In genomic region chr5:138095100-138095907, GRCh38 we compare ENCODE assay signal across 1 cellular context.
TF ChIP-seq lines count a peak whose summit lies in the region.

No MANE protein-coding gene starts in this region.

TF ChIP-seq in HepG2, 621 proteins besides CTCF, POLR2A, EP300 and RAD21 (continued from another document and continues in another):
- TF ChIP-seq TCF7 (IDR thresholded peaks at IDR 0.05; ENCODE audit: low read depth) (peak; percentile 93), ZEB1 (IDR thresholded peaks at IDR 0.05; ENCODE audit: insufficient replicate concordance, low read depth) (no peak), ZBTB3 (CRISPR knock-in tag; IDR thresholded peaks at IDR 0.05; ENCODE audit: borderline replicate concordance, low read depth) (no peak), NKX3-1 (CRISPR knock-in tag; IDR thresholded peaks at IDR 0.05) (0 out of 2 replicates have a peak, but pooled peaks have one; percentile 60), HNF4G (IDR thresholded peaks at IDR 0.05; ENCODE audit: borderline replicate concordance, low read depth, low read length) (peak; percentile 35; the same call in 1 of the 2 replicates), HNF4G (CRISPR knock-in tag; IDR thresholded peaks at IDR 0.05; ENCODE audit: borderline replicate concordance, low read depth) (no peak), ZNF30 (CRISPR knock-in tag; IDR thresholded peaks at IDR 0.05) (no peak), ARID5B (CRISPR knock-in tag; IDR thresholded peaks at IDR 0.05) (peak; percentile 75), ZNF839 (CRISPR knock-in tag; IDR thresholded peaks at IDR 0.05; ENCODE audit: borderline replicate concordance) (no peak), ZBTB7A (CRISPR knock-in tag; IDR thresholded peaks at IDR 0.05) (0 out of 2 replicates have a peak, but pooled peaks have one; percentile 16), ZNF574 (CRISPR knock-in tag; IDR thresholded peaks at IDR 0.05) (0 out of 2 replicates have a peak, but pooled peaks have one; percentile 18), HNF4A (CRISPR knock-in tag; IDR thresholded peaks at IDR 0.05) (peak; percentile 86), ZBTB7B (CRISPR knock-in tag; IDR thresholded peaks at IDR 0.05) (peak; percentile 59), PITX1 (CRISPR knock-in tag; IDR thresholded peaks at IDR 0.05) (peak; percentile 94), TCF7L2 (IDR thresholded peaks at IDR 0.05; ENCODE audit: low read depth, low read length) (peak; percentile 85), FOXJ3 (CRISPR knock-in tag; IDR thresholded peaks at IDR 0.05; ENCODE audit: borderline replicate concordance) (peak; percentile 66; the same call in 1 of the 2 replicates), ZMYM4 (CRISPR knock-in tag; IDR thresholded peaks at IDR 0.05) (peak; percentile 36; the same call in 1 of the 2 replicates), FOXA3 (CRISPR knock-in tag; IDR thresholded peaks at IDR 0.05) (0 out of 2 replicates have a peak, but pooled peaks have one; percentile 57), RXRA (CRISPR knock-in tag; IDR thresholded peaks at IDR 0.05) (peak; percentile 77; the same call in 1 of the 2 replicates), REPIN1 (CRISPR knock-in tag; IDR thresholded peaks at IDR 0.05; ENCODE audit: borderline replicate concordance, low read depth) (0 out of 2 replicates have a peak, but pooled peaks have one; percentile 23), ISL2 (CRISPR knock-in tag; IDR thresholded peaks at IDR 0.05) (peak; percentile 94), MYC (CRISPR knock-in tag; IDR thresholded peaks at IDR 0.05; ENCODE audit: borderline replicate concordance) (0 out of 2 replicates have a peak, but pooled peaks have one; percentile 21), NR2C2 (CRISPR knock-in tag; IDR thresholded peaks at IDR 0.05; ENCODE audit: borderline replicate concordance) (peak; percentile 14; the same call in 1 of the 2 replicates), NR2F6 (IDR thresholded peaks at IDR 0.05) (peak; percentile 92), NR2F6 (CRISPR knock-in tag; IDR thresholded peaks at IDR 0.05) (peak; percentile 74)
- TF ChIP-seq, protein P1, sequence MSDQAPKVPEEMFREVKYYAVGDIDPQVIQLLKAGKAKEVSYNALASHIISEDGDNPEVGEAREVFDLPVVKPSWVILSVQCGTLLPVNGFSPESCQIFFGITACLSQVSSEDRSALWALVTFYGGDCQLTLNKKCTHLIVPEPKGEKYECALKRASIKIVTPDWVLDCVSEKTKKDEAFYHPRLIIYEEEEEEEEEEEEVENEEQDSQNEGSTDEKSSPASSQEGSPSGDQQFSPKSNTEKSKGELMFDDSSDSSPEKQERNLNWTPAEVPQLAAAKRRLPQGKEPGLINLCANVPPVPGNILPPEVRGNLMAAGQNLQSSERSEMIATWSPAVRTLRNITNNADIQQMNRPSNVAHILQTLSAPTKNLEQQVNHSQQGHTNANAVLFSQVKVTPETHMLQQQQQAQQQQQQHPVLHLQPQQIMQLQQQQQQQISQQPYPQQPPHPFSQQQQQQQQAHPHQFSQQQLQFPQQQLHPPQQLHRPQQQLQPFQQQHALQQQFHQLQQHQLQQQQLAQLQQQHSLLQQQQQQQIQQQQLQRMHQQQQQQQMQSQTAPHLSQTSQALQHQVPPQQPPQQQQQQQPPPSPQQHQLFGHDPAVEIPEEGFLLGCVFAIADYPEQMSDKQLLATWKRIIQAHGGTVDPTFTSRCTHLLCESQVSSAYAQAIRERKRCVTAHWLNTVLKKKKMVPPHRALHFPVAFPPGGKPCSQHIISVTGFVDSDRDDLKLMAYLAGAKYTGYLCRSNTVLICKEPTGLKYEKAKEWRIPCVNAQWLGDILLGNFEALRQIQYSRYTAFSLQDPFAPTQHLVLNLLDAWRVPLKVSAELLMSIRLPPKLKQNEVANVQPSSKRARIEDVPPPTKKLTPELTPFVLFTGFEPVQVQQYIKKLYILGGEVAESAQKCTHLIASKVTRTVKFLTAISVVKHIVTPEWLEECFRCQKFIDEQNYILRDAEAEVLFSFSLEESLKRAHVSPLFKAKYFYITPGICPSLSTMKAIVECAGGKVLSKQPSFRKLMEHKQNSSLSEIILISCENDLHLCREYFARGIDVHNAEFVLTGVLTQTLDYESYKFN (CRISPR knock-in tag; conservative IDR thresholded peaks at IDR 0.05): peak; percentile 91
- TF ChIP-seq, protein P2, sequence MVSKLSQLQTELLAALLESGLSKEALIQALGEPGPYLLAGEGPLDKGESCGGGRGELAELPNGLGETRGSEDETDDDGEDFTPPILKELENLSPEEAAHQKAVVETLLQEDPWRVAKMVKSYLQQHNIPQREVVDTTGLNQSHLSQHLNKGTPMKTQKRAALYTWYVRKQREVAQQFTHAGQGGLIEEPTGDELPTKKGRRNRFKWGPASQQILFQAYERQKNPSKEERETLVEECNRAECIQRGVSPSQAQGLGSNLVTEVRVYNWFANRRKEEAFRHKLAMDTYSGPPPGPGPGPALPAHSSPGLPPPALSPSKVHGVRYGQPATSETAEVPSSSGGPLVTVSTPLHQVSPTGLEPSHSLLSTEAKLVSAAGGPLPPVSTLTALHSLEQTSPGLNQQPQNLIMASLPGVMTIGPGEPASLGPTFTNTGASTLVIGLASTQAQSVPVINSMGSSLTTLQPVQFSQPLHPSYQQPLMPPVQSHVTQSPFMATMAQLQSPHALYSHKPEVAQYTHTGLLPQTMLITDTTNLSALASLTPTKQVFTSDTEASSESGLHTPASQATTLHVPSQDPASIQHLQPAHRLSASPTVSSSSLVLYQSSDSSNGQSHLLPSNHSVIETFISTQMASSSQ (IDR thresholded peaks at IDR 0.05; ENCODE audit: low read depth): no peak
- TF ChIP-seq, protein P2 (CRISPR knock-in tag; IDR thresholded peaks at IDR 0.05; ENCODE audit: borderline replicate concordance): peak; percentile 23; the same call in 1 of the 2 replicates
- TF ChIP-seq, protein P3, sequence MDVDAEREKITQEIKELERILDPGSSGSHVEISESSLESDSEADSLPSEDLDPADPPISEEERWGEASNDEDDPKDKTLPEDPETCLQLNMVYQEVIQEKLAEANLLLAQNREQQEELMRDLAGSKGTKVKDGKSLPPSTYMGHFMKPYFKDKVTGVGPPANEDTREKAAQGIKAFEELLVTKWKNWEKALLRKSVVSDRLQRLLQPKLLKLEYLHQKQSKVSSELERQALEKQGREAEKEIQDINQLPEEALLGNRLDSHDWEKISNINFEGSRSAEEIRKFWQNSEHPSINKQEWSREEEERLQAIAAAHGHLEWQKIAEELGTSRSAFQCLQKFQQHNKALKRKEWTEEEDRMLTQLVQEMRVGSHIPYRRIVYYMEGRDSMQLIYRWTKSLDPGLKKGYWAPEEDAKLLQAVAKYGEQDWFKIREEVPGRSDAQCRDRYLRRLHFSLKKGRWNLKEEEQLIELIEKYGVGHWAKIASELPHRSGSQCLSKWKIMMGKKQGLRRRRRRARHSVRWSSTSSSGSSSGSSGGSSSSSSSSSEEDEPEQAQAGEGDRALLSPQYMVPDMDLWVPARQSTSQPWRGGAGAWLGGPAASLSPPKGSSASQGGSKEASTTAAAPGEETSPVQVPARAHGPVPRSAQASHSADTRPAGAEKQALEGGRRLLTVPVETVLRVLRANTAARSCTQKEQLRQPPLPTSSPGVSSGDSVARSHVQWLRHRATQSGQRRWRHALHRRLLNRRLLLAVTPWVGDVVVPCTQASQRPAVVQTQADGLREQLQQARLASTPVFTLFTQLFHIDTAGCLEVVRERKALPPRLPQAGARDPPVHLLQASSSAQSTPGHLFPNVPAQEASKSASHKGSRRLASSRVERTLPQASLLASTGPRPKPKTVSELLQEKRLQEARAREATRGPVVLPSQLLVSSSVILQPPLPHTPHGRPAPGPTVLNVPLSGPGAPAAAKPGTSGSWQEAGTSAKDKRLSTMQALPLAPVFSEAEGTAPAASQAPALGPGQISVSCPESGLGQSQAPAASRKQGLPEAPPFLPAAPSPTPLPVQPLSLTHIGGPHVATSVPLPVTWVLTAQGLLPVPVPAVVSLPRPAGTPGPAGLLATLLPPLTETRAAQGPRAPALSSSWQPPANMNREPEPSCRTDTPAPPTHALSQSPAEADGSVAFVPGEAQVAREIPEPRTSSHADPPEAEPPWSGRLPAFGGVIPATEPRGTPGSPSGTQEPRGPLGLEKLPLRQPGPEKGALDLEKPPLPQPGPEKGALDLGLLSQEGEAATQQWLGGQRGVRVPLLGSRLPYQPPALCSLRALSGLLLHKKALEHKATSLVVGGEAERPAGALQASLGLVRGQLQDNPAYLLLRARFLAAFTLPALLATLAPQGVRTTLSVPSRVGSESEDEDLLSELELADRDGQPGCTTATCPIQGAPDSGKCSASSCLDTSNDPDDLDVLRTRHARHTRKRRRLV (CRISPR knock-in tag; IDR thresholded peaks at IDR 0.05): no peak
- TF ChIP-seq, protein P4, sequence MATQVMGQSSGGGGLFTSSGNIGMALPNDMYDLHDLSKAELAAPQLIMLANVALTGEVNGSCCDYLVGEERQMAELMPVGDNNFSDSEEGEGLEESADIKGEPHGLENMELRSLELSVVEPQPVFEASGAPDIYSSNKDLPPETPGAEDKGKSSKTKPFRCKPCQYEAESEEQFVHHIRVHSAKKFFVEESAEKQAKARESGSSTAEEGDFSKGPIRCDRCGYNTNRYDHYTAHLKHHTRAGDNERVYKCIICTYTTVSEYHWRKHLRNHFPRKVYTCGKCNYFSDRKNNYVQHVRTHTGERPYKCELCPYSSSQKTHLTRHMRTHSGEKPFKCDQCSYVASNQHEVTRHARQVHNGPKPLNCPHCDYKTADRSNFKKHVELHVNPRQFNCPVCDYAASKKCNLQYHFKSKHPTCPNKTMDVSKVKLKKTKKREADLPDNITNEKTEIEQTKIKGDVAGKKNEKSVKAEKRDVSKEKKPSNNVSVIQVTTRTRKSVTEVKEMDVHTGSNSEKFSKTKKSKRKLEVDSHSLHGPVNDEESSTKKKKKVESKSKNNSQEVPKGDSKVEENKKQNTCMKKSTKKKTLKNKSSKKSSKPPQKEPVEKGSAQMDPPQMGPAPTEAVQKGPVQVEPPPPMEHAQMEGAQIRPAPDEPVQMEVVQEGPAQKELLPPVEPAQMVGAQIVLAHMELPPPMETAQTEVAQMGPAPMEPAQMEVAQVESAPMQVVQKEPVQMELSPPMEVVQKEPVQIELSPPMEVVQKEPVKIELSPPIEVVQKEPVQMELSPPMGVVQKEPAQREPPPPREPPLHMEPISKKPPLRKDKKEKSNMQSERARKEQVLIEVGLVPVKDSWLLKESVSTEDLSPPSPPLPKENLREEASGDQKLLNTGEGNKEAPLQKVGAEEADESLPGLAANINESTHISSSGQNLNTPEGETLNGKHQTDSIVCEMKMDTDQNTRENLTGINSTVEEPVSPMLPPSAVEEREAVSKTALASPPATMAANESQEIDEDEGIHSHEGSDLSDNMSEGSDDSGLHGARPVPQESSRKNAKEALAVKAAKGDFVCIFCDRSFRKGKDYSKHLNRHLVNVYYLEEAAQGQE (IDR thresholded peaks at IDR 0.05; ENCODE audit: borderline replicate concordance in 1 of 2, low read depth in 1 of 2, low read length in 2 of 2): no peak
